Comparison of ENCODE assay signal across 6 cellular contexts in genomic region chr6:66993708-66994107, GRCh38.
DNase-seq lines count a peak whose midpoint lies in the region; TF ChIP-seq lines count a peak whose summit lies in the region.
"Not testable (repeated sequence)": the region's sequence is repeated elsewhere in the genome, so short reads cannot be mapped to it uniquely, and the experiment has no call there.

No MANE protein-coding gene starts in this region.

- not testable (repeated sequence) for H3K27me3 ChIP-seq in MG63; OCI-LY3 (ENCODE audit: low read depth, low read length)

- peak overlapping the region; percentile 66 for H3K4me3 Mint-ChIP-seq in MCF 10A (ENCODE audit: unreplicated experiment)

- POLR2A ChIA-PET in MCF 10A (lab: Yijun Ruan, JAX) = interaction anchor here (0.7 to 1.4 kb wide), 2 partner anchors 18 to 1446 kb away, joined by 3 read pairs; no protein-coding TSS in a partner anchor

- peaks cover 16% of the 10 kb centered on the region for H3K4me1 Mint-ChIP-seq in MCF 10A (ENCODE audit: insufficient read depth, unreplicated experiment)

- peak; percentile 11 for DNase-seq in COLO829 (ENCODE audit: low spot score)
- DNase-seq in HT1080 (ENCODE audit: low read depth) = peak; percentile 20
- DNase-seq in MG63 = peak; percentile 2
- not testable (repeated sequence) for DNase-seq in MCF 10A (ENCODE audit: unreplicated experiment)
- DNase-seq in myocyte (ENCODE audit: low read depth) = peak; percentile 5

- H3K27ac ChIP-seq in OCI-LY3 (ENCODE audit: low read length) = peak overlapping the region; percentile 47; the same call in 1 of the 2 replicates

- H3K27ac Mint-ChIP-seq in MCF 10A (ENCODE audit: low read depth, unreplicated experiment) = peak overlapping the region; percentile 52

- H2AFZ ChIP-seq in OCI-LY3 (ENCODE audit: low read depth, low read length) = peak overlapping the region; percentile 85

- BruUV-seq in MCF 10A (replicated peaks; lab: Mats Ljungman, UMichigan) = not testable (repeated sequence)

- not testable (repeated sequence) for H3K36me3 ChIP-seq in MG63; OCI-LY3 (replicated peaks; ENCODE audit: low read depth, low read length)

- H3K4me3 ChIP-seq in MG63 (peak overlapping the region; percentile 40), OCI-LY3 (ENCODE audit: low read length) (peak overlapping the region; percentile 51)

- H3K4me2 ChIP-seq in OCI-LY3 (ENCODE audit: low read length) = peak overlapping the region; percentile 62

- not testable (repeated sequence) for H3K9me3 Mint-ChIP-seq in MCF 10A (ENCODE audit: unreplicated experiment)

- TF ChIP-seq CTCF in OCI-LY3 (IDR thresholded peaks at IDR 0.05; ENCODE audit: low read depth, low read length); MCF 10A (IDR thresholded peaks at IDR 0.05; ENCODE audit: unreplicated experiment): not testable (repeated sequence)

- H4K20me1 ChIP-seq in OCI-LY3 (ENCODE audit: insufficient read depth, low read length) = not testable (repeated sequence)

- CTCF ChIA-PET in MCF 10A (lab: Yijun Ruan, JAX) = not testable (repeated sequence)

- H3K9me3 ChIP-seq in MG63; OCI-LY3 (ENCODE audit: insufficient read depth, low read length): not testable (repeated sequence)

- not testable (repeated sequence) for H3K79me2 ChIP-seq in OCI-LY3 (ENCODE audit: low read length)

- not testable (repeated sequence) for H3K4me1 ChIP-seq in OCI-LY3 (ENCODE audit: low read length)

- not testable (repeated sequence) for H3K36me3 Mint-ChIP-seq in MCF 10A (ENCODE audit: insufficient read depth, unreplicated experiment)

- intact Hi-C loops in MCF 10A (cut with micrococcal nuclease) = not testable (repeated sequence)

- H3K9ac ChIP-seq in OCI-LY3 (ENCODE audit: low read length) = peak overlapping the region; percentile 12; the same call in 1 of the 2 replicates

- H3K27me3 Mint-ChIP-seq in MCF 10A (ENCODE audit: insufficient read depth, unreplicated experiment) = not testable (repeated sequence)
